Comparison of ENCODE assay signal across 8 cellular contexts in genomic region chr17:30476726-30477082, GRCh38. TPM values are rescaled to one million over a fixed set of nuclear protein-coding genes. Genes with fewer than 3 reads are reported as not detected.
A peak's percentile ranks its signal among the peaks of the same experiment; 100 is the strongest.
DNase-seq lines count a peak whose midpoint lies in the region; ATAC-seq and TF ChIP-seq lines count a peak whose summit lies in the region.

No MANE protein-coding gene starts in this region.

- POLR2A ChIA-PET in activated CD4-positive, alpha-beta T cell treated with anti-CD3 and anti-CD28 coated beads for 36 hours (lab: Charles Lee) = interaction anchor here (0.5 to 0.7 kb wide), 4 partner anchors 111 to 406 kb away, joined by 3 to 6 read pairs (median 4); no protein-coding TSS in a partner anchor
- POLR2A ChIA-PET in activated CD4-positive, alpha-beta T cell treated with anti-CD3 and anti-CD28 coated beads, Interleukin-2, amount 10 ng/mL, durations not matched to agents 7 days and 5 days (lab: Charles Lee) = no interaction called here

- TF ChIP-seq CTCF in fibroblast of pulmonary artery (IDR thresholded peaks at IDR 0.05; ENCODE audit: low read length, missing control alignments) = no peak
- no peak for TF ChIP-seq CTCF in osteocyte (IDR thresholded peaks at IDR 0.05)

- CTCF ChIA-PET in activated CD4-positive, alpha-beta T cell treated with anti-CD3 and anti-CD28 coated beads for 36 hours (lab: Charles Lee) = interaction anchor here (0.6 to 2.1 kb wide), 28 partner anchors 9 to 541 kb away, joined by 3 to 15 read pairs (median 5); partner anchors contain the start of gene ATAD5
- CTCF ChIA-PET in activated CD4-positive, alpha-beta T cell treated with anti-CD3 and anti-CD28 coated beads, Interleukin-2, amount 10 ng/mL, durations not matched to agents 7 days and 5 days (lab: Charles Lee) = interaction anchor here (0.6 to 1.7 kb wide), 24 partner anchors 9 to 391 kb away, joined by 3 to 8 read pairs (median 4); no protein-coding TSS in a partner anchor

- peak overlapping the region; percentile 99 for H3K4me3 Mint-ChIP-seq in activated CD4-positive, alpha-beta T cell treated with anti-CD3 and anti-CD28 coated beads for 36 hours
- H3K4me3 Mint-ChIP-seq in activated CD4-positive, alpha-beta T cell treated with anti-CD3 and anti-CD28 coated beads, Interleukin-2, amount 10 ng/mL, durations not matched to agents 7 days and 5 days = peak overlapping the region; percentile 90
- H3K4me3 Mint-ChIP-seq in osteocyte (ENCODE audit: unreplicated experiment) = peak overlapping the region; percentile 95

- DNase-seq in activated CD4-positive, alpha-beta T cell treated with anti-CD3 and anti-CD28 coated beads for 36 hours = peak; percentile 39
- no peak for DNase-seq in activated CD4-positive, alpha-beta T cell treated with anti-CD3 and anti-CD28 coated beads for 4 hours
- peak; percentile 14 for DNase-seq in activated CD4-positive, alpha-beta T cell treated with anti-CD3 and anti-CD28 coated beads, Interleukin-2, amount 10 ng/mL, durations not matched to agents 7 days and 5 days
- peak; percentile 23 for DNase-seq in fibroblast of pulmonary artery (ENCODE audit: low read depth)
- no peak for DNase-seq in osteocyte (ENCODE audit: extremely low spot score, unreplicated experiment)
- DNase-seq in GM19240 (ENCODE audit: insufficient read length, low spot score) = no peak

- H3K36me3 Mint-ChIP-seq in activated CD4-positive, alpha-beta T cell treated with anti-CD3 and anti-CD28 coated beads for 36 hours (ENCODE audit: low read depth) = peaks cover 16% of the 10 kb centered on the region
- H3K36me3 Mint-ChIP-seq in activated CD4-positive, alpha-beta T cell treated with anti-CD3 and anti-CD28 coated beads, Interleukin-2, amount 10 ng/mL, durations not matched to agents 7 days and 5 days (ENCODE audit: low read depth) = peaks cover 10% of the 10 kb centered on the region
- H3K36me3 Mint-ChIP-seq in osteocyte (ENCODE audit: unreplicated experiment) = peaks cover 5% of the 10 kb centered on the region

- ATAC-seq in activated CD4-positive, alpha-beta T cell treated with anti-CD3 and anti-CD28 coated beads for 36 hours = peak; percentile 17
- ATAC-seq in HG03565 (IDR thresholded peaks at IDR 0.05; ENCODE audit: unreplicated experiment) = peak; percentile 7
- no peak for ATAC-seq in GM21737 (IDR thresholded peaks at IDR 0.05; ENCODE audit: unreplicated experiment)

- peaks cover 36% of the 10 kb centered on the region for H3K4me1 Mint-ChIP-seq in activated CD4-positive, alpha-beta T cell treated with anti-CD3 and anti-CD28 coated beads for 36 hours
- H3K4me1 Mint-ChIP-seq in activated CD4-positive, alpha-beta T cell treated with anti-CD3 and anti-CD28 coated beads, Interleukin-2, amount 10 ng/mL, durations not matched to agents 7 days and 5 days = peaks cover 37% of the 10 kb centered on the region
- peaks cover 20% of the 10 kb centered on the region for H3K4me1 Mint-ChIP-seq in osteocyte (ENCODE audit: unreplicated experiment)

- peaks cover 2% of the 10 kb centered on the region for H3K27me3 Mint-ChIP-seq in activated CD4-positive, alpha-beta T cell treated with anti-CD3 and anti-CD28 coated beads for 36 hours
- peaks cover 2% of the 10 kb centered on the region for H3K27me3 Mint-ChIP-seq in activated CD4-positive, alpha-beta T cell treated with anti-CD3 and anti-CD28 coated beads, Interleukin-2, amount 10 ng/mL, durations not matched to agents 7 days and 5 days
- no peaks in the 10 kb centered on the region for H3K27me3 Mint-ChIP-seq in osteocyte (ENCODE audit: unreplicated experiment)

- H3K27ac Mint-ChIP-seq in activated CD4-positive, alpha-beta T cell treated with anti-CD3 and anti-CD28 coated beads for 36 hours = peak overlapping the region; percentile 96
- peak overlapping the region; percentile 97 for H3K27ac Mint-ChIP-seq in activated CD4-positive, alpha-beta T cell treated with anti-CD3 and anti-CD28 coated beads, Interleukin-2, amount 10 ng/mL, durations not matched to agents 7 days and 5 days
- peak overlapping the region; percentile 98 for H3K27ac Mint-ChIP-seq in osteocyte (ENCODE audit: unreplicated experiment)

- peak overlapping the region; percentile 88 for H3K4me3 ChIP-seq in fibroblast of pulmonary artery (replicated peaks; ENCODE audit: low read depth, low read length)

- H3K9me3 Mint-ChIP-seq in activated CD4-positive, alpha-beta T cell treated with anti-CD3 and anti-CD28 coated beads for 36 hours (ENCODE audit: low read depth) = no peaks in the 10 kb centered on the region
- no peaks in the 10 kb centered on the region for H3K9me3 Mint-ChIP-seq in activated CD4-positive, alpha-beta T cell treated with anti-CD3 and anti-CD28 coated beads, Interleukin-2, amount 10 ng/mL, durations not matched to agents 7 days and 5 days
- H3K9me3 Mint-ChIP-seq in osteocyte (ENCODE audit: unreplicated experiment) = no peaks in the 10 kb centered on the region

- intact Hi-C loops in activated CD4-positive, alpha-beta T cell treated with anti-CD3 and anti-CD28 coated beads for 36 hours (cut with DNase I, micrococcal nuclease) = loop anchor here (1.0 to 5.0 kb wide), 11 partner anchors 46 to 1016 kb away; partner anchors contain the start of genes CRLF3 (in 2 of the 2), BLMH (in 1 of the 2), CPD (in 1 of the 2) and NSRP1 (in 1 of the 2)

RNA-seq across cellular contexts. Expression of gene GOSR1, which starts 0.5 kb away (rescaled TPM):
- 10 to 100 TPM; 43.5 to 53.0 TPM for total RNA-seq in activated CD4-positive, alpha-beta T cell treated with anti-CD3 and anti-CD28 coated beads for 36 hours
- total RNA-seq in activated CD4-positive, alpha-beta T cell treated with anti-CD3 and anti-CD28 coated beads, Interleukin-2, amount 10 ng/mL, durations not matched to agents 7 days and 5 days = 10 to 100 TPM; 44.1 to 49.7 TPM
- 47.3 and 55.0 TPM in 2 replicates for total RNA-seq in osteocyte

Comparison
In these comparisons a context has a peak if more than half of its experiments do, and no peak if none do; other contexts are left out.
1. DNase-seq: peak in activated CD4-positive, alpha-beta T cell treated with anti-CD3 and anti-CD28 coated beads for 36 hours (single experiment), activated CD4-positive, alpha-beta T cell treated with anti-CD3 and anti-CD28 coated beads, Interleukin-2, amount 10 ng/mL, durations not matched to agents 7 days and 5 days (single experiment) and fibroblast of pulmonary artery (single experiment); none in activated CD4-positive, alpha-beta T cell treated with anti-CD3 and anti-CD28 coated beads for 4 hours (0 of 2), osteocyte (single experiment) and GM19240 (single experiment).
2. Peak in every context shown above with its lines, with median percentiles within 50 percentile points of each other: H3K27ac Mint-ChIP-seq and H3K4me3 Mint-ChIP-seq.